29 cellular contexts compared by ENCODE assay signal in genomic region chr6:155240905-155241600, GRCh38. TPM values are rescaled to one million over a fixed set of nuclear protein-coding genes. Genes with fewer than 3 reads are reported as not detected.
"Had no signal": no experiment of that assay in that cellular context is flagged by ENCODE, and none has a peak within 500 bp of the region (broad histone marks: within the 10 kb centered on the region; RNA-seq: fewer than 3 reads in every experiment).

No MANE protein-coding gene starts in this region.

- H3K4me3 ChIP-seq: body of pancreas, esophagus squamous epithelium, gastrocnemius medialis, heart left ventricle, testis, vagina had no signal

- H3K9me3 Mint-ChIP-seq: natural killer cell treated with Interleukin-12 subunit alpha and Interleukin-12 subunit beta and Interleukin-15 and Interleukin-18, amount 100 ng/mL, for 72 hours; type B pancreatic cell had no signal

- H3K9ac ChIP-seq: parathyroid adenoma had no signal

- DNase-seq: activated B cell treated with CpG ODN at 0.5 μM for 24 hours; activated CD4-positive, alpha-beta memory T cell treated with anti-CD3 and anti-CD28 coated beads for 36 hours; activated CD4-positive, alpha-beta T cell treated with anti-CD3 and anti-CD28 coated beads for 36 hours; activated naive CD4-positive, alpha-beta T cell treated with Interleukin-2 at 50 U/mL for 16 hours; activated naive CD8-positive, alpha-beta T cell treated with anti-CD3 and anti-CD28 coated beads for 36 hours; activated T-cell treated with anti-CD3 and anti-CD28 coated beads, Interleukin-2, amount 50 U/mL, for 48 hours; body of pancreas; dermis blood vessel endothelial cell; effector CD8-positive, alpha-beta T cell; esophagus squamous epithelium; gastrocnemius medialis; heart left ventricle; islet precursor cell; left cardiac atrium; midbrain; stimulated activated CD4-positive, alpha-beta T cell treated with anti-CD3 and anti-CD28 coated beads, Interleukin-2, amount 100 ng/mL, for 48 hours; stimulated activated CD8-positive, alpha-beta memory T cell treated with anti-CD3 and anti-CD28 coated beads, Interleukin-4, amount 100 ng/mL, for 48 hours; stimulated activated naive CD4-positive, alpha-beta T cell; T-helper 1 cell; testis had no signal

- H3K27ac ChIP-seq: body of pancreas, gastrocnemius medialis, heart left ventricle, parathyroid adenoma, testis, vagina had no signal

- H3K4me1 ChIP-seq: body of pancreas, esophagus squamous epithelium, gastrocnemius medialis, heart left ventricle, parathyroid adenoma, testis, vagina had no signal

- H3K36me3 Mint-ChIP-seq: activated naive CD8-positive, alpha-beta T cell treated with anti-CD3 and anti-CD28 coated beads for 36 hours had no signal

- H3K27me3 Mint-ChIP-seq: activated B cell treated with CpG ODN at 0.5 μM for 24 hours; activated CD4-positive, alpha-beta memory T cell treated with anti-CD3 and anti-CD28 coated beads for 36 hours; activated naive CD8-positive, alpha-beta T cell treated with anti-CD3 and anti-CD28 coated beads for 36 hours; type B pancreatic cell had no signal

- H3K4me1 Mint-ChIP-seq: activated B cell treated with CpG ODN at 0.5 μM for 24 hours; activated CD4-positive, alpha-beta T cell treated with anti-CD3 and anti-CD28 coated beads for 36 hours; activated naive CD8-positive, alpha-beta T cell treated with anti-CD3 and anti-CD28 coated beads for 36 hours had no signal

- H3K36me3 ChIP-seq: esophagus squamous epithelium, vagina had no signal

- ATAC-seq: activated CD4-positive, alpha-beta T cell treated with anti-CD3 and anti-CD28 coated beads for 36 hours; body of pancreas; gastrocnemius medialis; heart left ventricle; left cardiac atrium; natural killer cell treated with Interleukin-12 subunit alpha and Interleukin-12 subunit beta and Interleukin-15 and Interleukin-18, amount 100 ng/mL, for 72 hours; sciatic nerve had no signal

- H3K4me3 Mint-ChIP-seq: activated B cell treated with CpG ODN at 0.5 μM for 24 hours; activated CD4-positive, alpha-beta memory T cell treated with anti-CD3 and anti-CD28 coated beads for 36 hours; activated CD4-positive, alpha-beta T cell treated with anti-CD3 and anti-CD28 coated beads for 36 hours; activated naive CD8-positive, alpha-beta T cell treated with anti-CD3 and anti-CD28 coated beads for 36 hours; natural killer cell treated with Interleukin-12 subunit alpha and Interleukin-12 subunit beta and Interleukin-15 and Interleukin-18, amount 100 ng/mL, for 72 hours; type B pancreatic cell had no signal

- H3K27ac Mint-ChIP-seq: activated B cell treated with CpG ODN at 0.5 μM for 24 hours; activated CD4-positive, alpha-beta memory T cell treated with anti-CD3 and anti-CD28 coated beads for 36 hours; activated CD4-positive, alpha-beta T cell treated with anti-CD3 and anti-CD28 coated beads for 36 hours; activated naive CD8-positive, alpha-beta T cell treated with anti-CD3 and anti-CD28 coated beads for 36 hours; natural killer cell treated with Interleukin-12 subunit alpha and Interleukin-12 subunit beta and Interleukin-15 and Interleukin-18, amount 100 ng/mL, for 72 hours; type B pancreatic cell had no signal

- H3K27me3 ChIP-seq: body of pancreas, esophagus squamous epithelium, gastrocnemius medialis, heart left ventricle, testis, vagina had no signal

- H3K79me2 ChIP-seq: parathyroid adenoma had no signal

- H3K9me3 ChIP-seq: body of pancreas, esophagus squamous epithelium, gastrocnemius medialis, heart left ventricle, testis, vagina had no signal

- H2AFZ ChIP-seq: parathyroid adenoma had no signal

RNA-seq across cellular contexts. Expression of gene CLDN20, which starts 22.8 kb away (rescaled TPM):
- total RNA-seq: activated B cell treated with CpG ODN at 0.5 μM for 24 hours; activated CD4-positive, alpha-beta memory T cell treated with anti-CD3 and anti-CD28 coated beads for 36 hours; activated CD4-positive, alpha-beta T cell treated with anti-CD3 and anti-CD28 coated beads for 36 hours; activated naive CD8-positive, alpha-beta T cell treated with anti-CD3 and anti-CD28 coated beads for 36 hours; body of pancreas; cardiac septum; dermis blood vessel endothelial cell; endothelial cell of umbilical vein; gastrocnemius medialis; heart left ventricle; left cardiac atrium; liver; natural killer cell treated with Interleukin-12 subunit alpha and Interleukin-12 subunit beta and Interleukin-15 and Interleukin-18, amount 100 ng/mL, for 72 hours; pulmonary artery endothelial cell; testis; vagina had no signal
- polyA plus RNA-seq: endothelial cell of umbilical vein had no signal
